8 cellular contexts compared by ENCODE assay signal in the genomic region with DNA sequence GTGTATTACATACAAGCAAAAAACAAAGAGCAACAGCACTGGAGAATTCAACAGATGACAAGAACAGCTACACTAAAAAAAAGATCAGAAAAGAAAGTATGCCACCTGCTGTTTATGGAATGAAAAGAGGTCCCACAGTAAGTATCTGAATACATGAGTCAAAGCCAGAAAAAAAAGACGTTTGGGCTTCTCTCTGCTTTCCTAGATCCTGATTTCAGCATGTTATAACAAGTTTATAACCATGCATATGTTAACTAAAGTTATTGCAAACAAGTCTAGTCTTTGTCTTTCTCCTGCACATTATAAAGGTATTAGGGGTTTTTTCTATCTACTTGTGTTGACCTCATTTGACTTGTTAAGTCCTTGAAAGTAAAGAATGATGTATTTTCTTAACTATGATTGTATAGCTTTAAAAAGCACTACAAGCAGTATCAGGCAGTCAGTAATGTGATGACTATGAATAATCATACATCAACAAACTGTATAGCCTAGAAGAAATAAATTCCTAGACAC.
DNase-seq lines count a peak whose midpoint lies in the region; ATAC-seq and TF ChIP-seq lines count a peak whose summit lies in the region.

No MANE protein-coding gene starts in this region.

- no peaks in the 10 kb centered on the region; the same call in 1 of the 2 replicates for H3K9me3 ChIP-seq in PC-9 (ENCODE audit: insufficient read depth, low read depth)
- no peaks in the 10 kb centered on the region for H3K9me3 ChIP-seq in neural progenitor cell (ENCODE audit: low read depth)

- H3K27me3 ChIP-seq in PC-9 (ENCODE audit: insufficient read depth, low read depth), result no peaks in the 10 kb centered on the region
- H3K27me3 ChIP-seq in neural progenitor cell, result no peaks in the 10 kb centered on the region

- H2AFZ ChIP-seq in PC-9 (no peak overlapping the region), neural progenitor cell (replicated peaks) (peak overlapping the region; percentile 1)

- H3K9me2 ChIP-seq in PC-9 (ENCODE audit: insufficient read depth), result no peaks in the 10 kb centered on the region

- H3K36me3 Mint-ChIP-seq in endothelial cell (ENCODE audit: low read depth, unreplicated experiment) (no peaks in the 10 kb centered on the region), neural progenitor cell (no peaks in the 10 kb centered on the region)

- H3K4me3 Mint-ChIP-seq in endothelial cell (ENCODE audit: unreplicated experiment) (no peak overlapping the region), neural progenitor cell (no peak overlapping the region)

- no peak overlapping the region for H3K4me3 ChIP-seq in PC-9
- H3K4me3 ChIP-seq in neural progenitor cell, result no peak overlapping the region

- H3K27ac ChIP-seq in PC-9, result no peak overlapping the region
- H3K27ac ChIP-seq in neural progenitor cell, result no peak overlapping the region

- H3K9ac ChIP-seq in neural progenitor cell, result no peak overlapping the region

- ATAC-seq in GM18907 (IDR thresholded peaks at IDR 0.05; ENCODE audit: unreplicated experiment) (peak; percentile 92), HG03280 (IDR thresholded peaks at IDR 0.05; ENCODE audit: unreplicated experiment) (peak; percentile 75), HG03025 (IDR thresholded peaks at IDR 0.05; ENCODE audit: low FRiP score, unreplicated experiment) (no peak)

- H3F3A ChIP-seq in PC-9 (ENCODE audit: insufficient read depth, low read depth) (no peaks in the 10 kb centered on the region), neural progenitor cell (ENCODE audit: low read depth) (no peaks in the 10 kb centered on the region)

- in situ Hi-C loops in Caki2 (cut with HindIII; ENCODE audit: low pct_unique_long_range_greater_than_20kb, low sequenced_read_pairs), result no loop called here

- no peak overlapping the region for H3K27ac Mint-ChIP-seq in endothelial cell (ENCODE audit: unreplicated experiment)
- H3K27ac Mint-ChIP-seq in neural progenitor cell, result peak overlapping the region; percentile 98

- intact Hi-C loops in PC-9 (cut with micrococcal nuclease; ENCODE audit: unreplicated experiment), result loop anchor here (1.0 to 5.0 kb wide), 4 partner anchors 124 to 766 kb away; no protein-coding TSS in a partner anchor

- peak; percentile 58; the same call in 1 of the 2 replicates for TF ChIP-seq CTCF in PC-9 (conservative IDR thresholded peaks at IDR 0.05)
- TF ChIP-seq CTCF in endothelial cell (IDR thresholded peaks at IDR 0.05; ENCODE audit: unreplicated experiment), result peak; percentile 53
- TF ChIP-seq CTCF in neural progenitor cell (IDR thresholded peaks at IDR 0.05), result peak; percentile 49

- no TSS peak for BruUV-seq in PC-9 (replicated peaks; lab: Mats Ljungman, UMichigan)

- H3K79me2 ChIP-seq in PC-9 (ENCODE audit: low read depth) (no peaks in the 10 kb centered on the region), neural progenitor cell (ENCODE audit: low read depth) (no peaks in the 10 kb centered on the region)

- no peaks in the 10 kb centered on the region for H3K4me1 ChIP-seq in PC-9 (replicated peaks; ENCODE audit: insufficient read depth)
- peaks cover 10% of the 10 kb centered on the region for H3K4me1 ChIP-seq in neural progenitor cell

- no peaks in the 10 kb centered on the region for H3K9me3 Mint-ChIP-seq in endothelial cell (ENCODE audit: unreplicated experiment)
- H3K9me3 Mint-ChIP-seq in neural progenitor cell, result peaks cover 16% of the 10 kb centered on the region

- no peaks in the 10 kb centered on the region for H4K20me1 ChIP-seq in PC-9 (ENCODE audit: insufficient read depth)
- H4K20me1 ChIP-seq in neural progenitor cell (ENCODE audit: low read depth), result no peaks in the 10 kb centered on the region

- H3K4me1 Mint-ChIP-seq in endothelial cell (ENCODE audit: unreplicated experiment) (no peaks in the 10 kb centered on the region), neural progenitor cell (peaks cover 26% of the 10 kb centered on the region)

- POLR2A ChIA-PET in PC-9 (lab: Charles Lee; ENCODE audit: unreplicated experiment), result no interaction called here

- peak; percentile 61 for DNase-seq in Caki2 (ENCODE audit: low read depth)
- DNase-seq in PC-9, result no peak
- no peak for DNase-seq in endothelial cell (ENCODE audit: low spot score)
- DNase-seq in neural progenitor cell (ENCODE audit: low spot score), result peak; percentile 72
- no peak for DNase-seq in 8988T

- H3K27me3 Mint-ChIP-seq in endothelial cell (ENCODE audit: unreplicated experiment), result no peaks in the 10 kb centered on the region
- H3K27me3 Mint-ChIP-seq in neural progenitor cell (ENCODE audit: insufficient read depth, low read depth), result no peaks in the 10 kb centered on the region

- CTCF ChIA-PET in PC-9 (lab: Charles Lee), result interaction anchor here (0.5 kb wide), 1 partner anchor 774 kb away, joined by 3 read pairs; no protein-coding TSS in a partner anchor

- H3K4me2 ChIP-seq in PC-9, result no peak overlapping the region
- no peak overlapping the region for H3K4me2 ChIP-seq in neural progenitor cell

- H3K36me3 ChIP-seq in PC-9 (ENCODE audit: low read depth), result no peaks in the 10 kb centered on the region
- no peaks in the 10 kb centered on the region for H3K36me3 ChIP-seq in neural progenitor cell

Comparison
In these comparisons a context has a peak if more than half of its experiments do, and no peak if none do; other contexts are left out.
1. DNase-seq: peak in Caki2 (single experiment) and neural progenitor cell (single experiment); none in PC-9 (0 of 2), endothelial cell (single experiment) and 8988T (single experiment).
2. Peak in every context shown above with its lines, with median percentiles within 50 percentile points of each other: CTCF ChIP-seq.